In the genomic region with DNA sequence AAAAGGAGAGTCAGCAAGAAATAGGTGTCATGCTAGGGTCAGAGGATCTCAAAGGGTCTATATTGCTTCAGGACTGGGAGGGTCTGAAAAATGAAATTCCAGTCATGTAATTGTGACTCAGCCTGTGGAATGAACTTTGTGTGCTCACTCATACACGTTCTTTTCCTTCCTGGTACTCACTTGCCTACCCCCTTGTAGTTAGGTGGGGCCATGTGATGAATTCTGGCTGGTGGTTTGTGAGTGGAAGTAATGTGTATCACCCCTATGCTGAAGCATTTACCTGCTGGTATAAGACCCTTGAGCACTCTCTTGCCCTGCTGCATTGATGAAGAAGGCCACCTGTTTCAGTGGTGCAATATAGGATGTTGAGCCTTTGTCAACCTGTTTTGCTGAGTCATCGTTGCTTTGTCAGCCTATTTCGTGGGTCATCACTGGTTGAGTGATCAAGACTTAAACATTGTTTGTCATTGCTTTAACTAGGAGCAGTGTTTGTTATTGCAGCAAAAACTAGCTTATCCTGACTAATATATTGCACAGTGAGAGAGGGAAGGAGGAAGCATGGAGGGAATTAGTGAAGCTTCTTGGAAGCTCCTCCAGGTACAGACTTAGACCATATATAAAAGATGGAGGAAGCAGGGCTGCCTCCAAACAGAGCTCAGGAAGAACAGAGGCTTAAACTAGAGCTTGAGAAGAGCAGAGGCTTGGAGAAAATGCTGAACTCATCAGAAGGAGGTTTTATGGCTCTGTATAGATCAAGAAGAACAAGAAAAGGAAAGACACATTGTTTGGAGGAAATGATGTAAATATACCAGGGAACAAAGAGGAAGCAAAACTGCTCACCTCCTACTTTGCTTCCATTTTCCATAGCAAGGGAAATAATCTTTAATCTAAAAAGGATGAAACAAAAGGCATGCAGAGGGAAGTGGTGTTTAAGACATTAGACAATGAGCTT, we compare ENCODE assay signal across 15 cellular contexts. TPM values are rescaled to one million over a fixed set of nuclear protein-coding genes. Genes with fewer than 3 reads are reported as not detected.
DNase-seq lines count a peak whose midpoint lies in the region; ATAC-seq, FAIRE-seq and TF ChIP-seq lines count a peak whose summit lies in the region.
"Had no signal": no experiment of that assay in that cellular context is flagged by ENCODE, and none has a peak within 500 bp of the region (broad histone marks: within the 10 kb centered on the region; RNA-seq: fewer than 3 reads in every experiment).

No MANE protein-coding gene starts in this region.

- in situ Hi-C loops in KBM-7 (cut with MboI; ENCODE audit: low pct_unique_long_range_greater_than_20kb, low sequenced_read_pairs) = no loop called here

- H3K9me3 ChIP-seq in astrocyte (ENCODE audit: insufficient read depth, low read depth, low read length) (peaks cover 6% of the 10 kb centered on the region), adrenal gland (replicated peaks in 1 of 3) (no peaks in the 10 kb centered on the region)

- peaks cover 9% of the 10 kb centered on the region for H3K4me1 Mint-ChIP-seq in astrocyte (ENCODE audit: low read depth, unreplicated experiment)
- H3K4me1 Mint-ChIP-seq: central memory CD8-positive, alpha-beta T cell had no signal

- no peak overlapping the region for H3K4me2 ChIP-seq in astrocyte (ENCODE audit: low read length)
- H3K4me2 ChIP-seq: neural progenitor cell had no signal

- no peak for FAIRE-seq in astrocyte (lab: Jason Lieb, UNC)

- no peak for TF ChIP-seq POLR2A in adrenal gland (IDR thresholded peaks at IDR 0.05)

- H3K79me2 ChIP-seq in astrocyte (ENCODE audit: insufficient read depth, low read length) = no peaks in the 10 kb centered on the region

- H3K9ac ChIP-seq in astrocyte (ENCODE audit: low read length) = no peak overlapping the region
- H3K9ac ChIP-seq: neural progenitor cell had no signal

- H3K4me1 ChIP-seq in astrocyte (ENCODE audit: insufficient read depth, low read length) (peaks cover 7% of the 10 kb centered on the region), adrenal gland (replicated peaks in 1 of 2) (peaks cover 0 to 13% of the 10 kb centered on the region in 2 donors)

- H4K20me1 ChIP-seq in astrocyte (ENCODE audit: insufficient read depth, low read length) = no peaks in the 10 kb centered on the region

- H3K27ac Mint-ChIP-seq in astrocyte (ENCODE audit: unreplicated experiment) = no peak overlapping the region
- H3K27ac Mint-ChIP-seq: neural progenitor cell had no signal

- H3K27me3 Mint-ChIP-seq in astrocyte (ENCODE audit: low read depth, unreplicated experiment) = peaks cover 2% of the 10 kb centered on the region

- H3K36me3 ChIP-seq in astrocyte (ENCODE audit: insufficient read depth, low read length) (no peaks in the 10 kb centered on the region), adrenal gland (replicated peaks in 1 of 2) (no peaks in the 10 kb centered on the region)
- H3K36me3 ChIP-seq: neural progenitor cell had no signal

- peak; percentile 31 for DNase-seq in AG10803 (ENCODE audit: low read depth)
- peak; percentile 33 for DNase-seq in KBM-7
- DNase-seq in astrocyte (ENCODE audit: low read depth) = peak; percentile 18
- DNase-seq in left ventricle myocardium superior = no peak
- DNase-seq in NCI-H1048 (lab: John Stamatoyannopoulos, UW) = no peak
- no peak for DNase-seq in activated CD4-positive, alpha-beta T cell treated with anti-CD3 and anti-CD28 coated beads, Interleukin-2, amount 50 U/mL, for 48 hours
- no peak for DNase-seq in adrenal gland
- DNase-seq: activated CD4-positive, alpha-beta T cell treated with anti-CD3 and anti-CD28 coated beads for 48 hours; activated effector memory CD4-positive, alpha-beta T cell treated with anti-CD3 and anti-CD28 coated beads, Interleukin-2, amount 50 U/mL, for 16 hours; foreskin melanocyte; MM.1S; NCI-H446 had no signal

- H3K36me3 Mint-ChIP-seq in astrocyte (ENCODE audit: low read depth, unreplicated experiment) = peaks cover 1% of the 10 kb centered on the region
- H3K36me3 Mint-ChIP-seq: neural progenitor cell had no signal

- intact Hi-C loops in left ventricle myocardium superior (cut with micrococcal nuclease) (no loop called here), adrenal gland (cut with DNase I) (no loop called here)

- H2AFZ ChIP-seq in astrocyte (ENCODE audit: low read depth, low read length) = no peak overlapping the region
- H2AFZ ChIP-seq: neural progenitor cell had no signal

- H3K9me3 Mint-ChIP-seq in astrocyte (ENCODE audit: unreplicated experiment) = peaks cover 16% of the 10 kb centered on the region

- H3K27me3 ChIP-seq in astrocyte (ENCODE audit: insufficient read depth, low read length) (no peaks in the 10 kb centered on the region), adrenal gland (no peaks in the 10 kb centered on the region)
- H3K27me3 ChIP-seq: neural progenitor cell had no signal

- H3K4me3 ChIP-seq in AG10803 (ENCODE audit: low read length) (no peak overlapping the region), astrocyte (ENCODE audit: insufficient read depth, low read depth, low read length) (no peak overlapping the region), adrenal gland (no peak overlapping the region)
- H3K4me3 ChIP-seq: neural progenitor cell had no signal

- TF ChIP-seq CTCF in AG10803 (conservative IDR thresholded peaks at IDR 0.05; ENCODE audit: low read length) = no peak
- no peak for TF ChIP-seq CTCF in astrocyte (IDR thresholded peaks at IDR 0.05; ENCODE audit: insufficient read depth, low read depth, low read length)
- no peak for TF ChIP-seq CTCF in adrenal gland (IDR thresholded peaks at IDR 0.05)

- WGBS in adrenal gland, 4 donors = 63 to 72% (median 67%) methylated on average over 3 of the region's 3 CpGs

- H3K4me3 Mint-ChIP-seq in astrocyte (ENCODE audit: unreplicated experiment) = no peak overlapping the region
- H3K4me3 Mint-ChIP-seq: central memory CD8-positive, alpha-beta T cell; neural progenitor cell had no signal

- peak; percentile 45 for ATAC-seq in left ventricle myocardium superior
- ATAC-seq in HG03460 (IDR thresholded peaks at IDR 0.05; ENCODE audit: unreplicated experiment) = no peak

- H3K27ac ChIP-seq in astrocyte (ENCODE audit: low read depth, low read length) (no peak overlapping the region), adrenal gland (peak overlapping the region in 2 of 5 donors; percentile 26 to 32)
- H3K27ac ChIP-seq: neural progenitor cell had no signal

RNA-seq across cellular contexts. Expression of a gene that starts 29.0 kb away (rescaled TPM):
- total RNA-seq in astrocyte (24.2 and 24.3 TPM in 2 replicates), left ventricle myocardium superior (6.4 TPM), adrenal gland (10 to 100 TPM; 17.4 to 30.8 (median 22.4) TPM)
- polyA plus RNA-seq in adrenal gland = 10 to 100 TPM in 1 of 3 donors, 1 to 10 TPM in 2; 4.3 to 11.4 (median 5.0) TPM

RNA-seq across cellular contexts. Expression of a gene that starts 40.1 kb away (rescaled TPM):
- total RNA-seq in astrocyte = 33.1 and 34.8 TPM in 2 replicates
- total RNA-seq in left ventricle myocardium superior = 14.4 TPM
- 10 to 100 TPM; 13.2 to 50.3 (median 25.6) TPM for total RNA-seq in adrenal gland
- 10 to 100 TPM; 17.1 to 56.1 (median 21.2) TPM for polyA plus RNA-seq in adrenal gland

Comparison
In these comparisons a context has a peak if more than half of its experiments do, and no peak if none do; other contexts are left out.
1. DNase-seq: peak in AG10803 (single experiment), KBM-7 (single experiment) and astrocyte (single experiment); none in left ventricle myocardium superior (single experiment), NCI-H1048 (single experiment), activated CD4-positive, alpha-beta T cell treated with anti-CD3 and anti-CD28 coated beads, Interleukin-2, amount 50 U/mL, for 48 hours (0 of 2) and adrenal gland (0 of 7).